ENCODE assay signal across 2 cellular contexts in genomic region chr19:57934820-57935665, GRCh38.
A peak's percentile ranks its signal among the peaks of the same experiment; 100 is the strongest.
TF ChIP-seq lines count a peak whose summit lies in the region.

Gene ZNF418, minus strand, starts transcription at chr19:57935402. Its CDS starts 1,580 bp downstream, at chr19:57933822.

TF ChIP-seq in GM12878, 131 proteins besides CTCF, POLR2A, EP300 and RAD21 (continued from another document and continues in another):
- no peak for TF ChIP-seq WRNIP1 (IDR thresholded peaks at IDR 0.05; ENCODE audit: borderline replicate concordance, low read depth, low read length)
- TF ChIP-seq RBBP5 (conservative IDR thresholded peaks at IDR 0.05) = no peak
- no peak for TF ChIP-seq KLF5 (IDR thresholded peaks at IDR 0.05; ENCODE audit: partially characterized antibody)
- TF ChIP-seq POU2F2 (IDR thresholded peaks at IDR 0.05; ENCODE audit: borderline replicate concordance, low read depth, low read length) = no peak
- no peak for TF ChIP-seq FOXK2 (IDR thresholded peaks at IDR 0.05)
- peak; percentile 59; the same call in 1 of the 2 replicates for TF ChIP-seq IKZF1 (conservative IDR thresholded peaks at IDR 0.05)
- TF ChIP-seq ZNF592 (IDR thresholded peaks at IDR 0.05) = no peak
- TF ChIP-seq SKIL (IDR thresholded peaks at IDR 0.05; ENCODE audit: low read depth, poor library complexity, severe bottlenecking) = no peak
- TF ChIP-seq EGR1 (IDR thresholded peaks at IDR 0.05; ENCODE audit: borderline replicate concordance in 1 of 2, low read depth in 2 of 2, low read length in 2 of 2) = peak in 1 of 2 experiments; percentile 56; a peak in 1 of 3 replicates
- no peak for TF ChIP-seq JUNB (IDR thresholded peaks at IDR 0.05)
- TF ChIP-seq CREM (IDR thresholded peaks at IDR 0.05; ENCODE audit: low read depth) = peak; percentile 54; the same call in 1 of the 2 replicates
- TF ChIP-seq E2F8 (IDR thresholded peaks at IDR 0.05; ENCODE audit: low read depth, partially characterized antibody) = no peak
- peak; percentile 81 for TF ChIP-seq SP1 (IDR thresholded peaks at IDR 0.05; ENCODE audit: low read depth, low read length)
- TF ChIP-seq GABPA (IDR thresholded peaks at IDR 0.05; ENCODE audit: low read depth) = peak; percentile 34; the same call in 1 of the 2 replicates
- peak; percentile 71; the same call in 1 of the 2 replicates for TF ChIP-seq CREB1 (IDR thresholded peaks at IDR 0.05; ENCODE audit: low read depth)
- TF ChIP-seq MTA2 (IDR thresholded peaks at IDR 0.05; ENCODE audit: low read depth) = no peak
- no peak for TF ChIP-seq BHLHE40 (IDR thresholded peaks at IDR 0.05; ENCODE audit: borderline replicate concordance in 1 of 2, low read depth in 2 of 2, low read length in 1 of 2)
- TF ChIP-seq MLLT1 (IDR thresholded peaks at IDR 0.05) = peak; percentile 57
- TF ChIP-seq BMI1 (IDR thresholded peaks at IDR 0.05; ENCODE audit: borderline replicate concordance) = no peak
- TF ChIP-seq YY1 (IDR thresholded peaks at IDR 0.05; ENCODE audit: low read depth, low read length) = peak; percentile 89

TF ChIP-seq in SK-N-SH, 30 proteins besides CTCF, POLR2A, EP300 and RAD21 (continued from another document):
- TF ChIP-seq ZBTB33 (IDR thresholded peaks at IDR 0.05; ENCODE audit: borderline replicate concordance, low read depth) = no peak
- TF ChIP-seq POLR2AphosphoS5 (IDR thresholded peaks at IDR 0.05; ENCODE audit: low read depth, low read length) = no peak
- TF ChIP-seq CHD2 (IDR thresholded peaks at IDR 0.05; ENCODE audit: low read length, partially characterized antibody) = no peak
- TF ChIP-seq MAX (IDR thresholded peaks at IDR 0.05; ENCODE audit: low read depth) = no peak
- no peak for TF ChIP-seq USF1 (IDR thresholded peaks at IDR 0.05; ENCODE audit: borderline replicate concordance, low read depth)
- TF ChIP-seq EZH2phosphoT487 (IDR thresholded peaks at IDR 0.05; ENCODE audit: borderline replicate concordance, low read depth) = no peak
- no peak for TF ChIP-seq ELF1 (IDR thresholded peaks at IDR 0.05)
- TF ChIP-seq YY1 (IDR thresholded peaks at IDR 0.05; ENCODE audit: low read depth) = no peak
- TF ChIP-seq FOXJ3 (CRISPR knock-in tag; IDR thresholded peaks at IDR 0.05) = no peak
- no peak for TF ChIP-seq SIN3A (IDR thresholded peaks at IDR 0.05; ENCODE audit: borderline replicate concordance, low read depth, low read length)
- TF ChIP-seq FOSL2 (IDR thresholded peaks at IDR 0.05; ENCODE audit: borderline replicate concordance, low read depth) = no peak
- TF ChIP-seq GATA2 (CRISPR knock-in tag; IDR thresholded peaks at IDR 0.05) = no peak
- no peak for TF ChIP-seq GABPA (IDR thresholded peaks at IDR 0.05; ENCODE audit: low read depth)
- TF ChIP-seq RXRA (IDR thresholded peaks at IDR 0.05; ENCODE audit: borderline replicate concordance, low read depth) = no peak
- no peak for TF ChIP-seq SMC3 (IDR thresholded peaks at IDR 0.05; ENCODE audit: low read depth, low read length)
- TF ChIP-seq NRF1 (IDR thresholded peaks at IDR 0.05; ENCODE audit: low read depth, low read length) = no peak
- no peak for TF ChIP-seq TAF1 (IDR thresholded peaks at IDR 0.05; ENCODE audit: borderline replicate concordance, low read depth, low read length)
TF ChIP-seq in SK-N-SH: peak in this region for 0.
